Comparison of ENCODE assay signal across 17 cellular contexts in genomic region chr14:54805080-54805479, GRCh38.
DNase-seq lines count a peak whose midpoint lies in the region; ATAC-seq, FAIRE-seq and TF ChIP-seq lines count a peak whose summit lies in the region.
"Had no signal": no experiment of that assay in that cellular context is flagged by ENCODE, and none has a peak within 500 bp of the region (broad histone marks: within the 10 kb centered on the region; RNA-seq: fewer than 3 reads in every experiment).

No MANE protein-coding gene starts in this region.

- H3K4me2 ChIP-seq in GM23338: peak overlapping the region; percentile 64
- H3K4me2 ChIP-seq in K562 (ENCODE audit: insufficient read depth, low read length): 0 out of 2 replicates have a peak overlapping the region, but pooled peaks have one; percentile 60
- peak overlapping the region; percentile 87 for H3K4me2 ChIP-seq in keratinocyte (ENCODE audit: control insufficient read depth, extremely low read depth, insufficient read depth, low read depth, low read length)

- POLR2A ChIA-PET in K562 (lab: Yijun Ruan, JAX): interaction anchor here (0.6 to 0.9 kb wide), 2 partner anchors 8 to 1249 kb away, joined by 3 to 5 read pairs; no protein-coding TSS in a partner anchor

- CTCF ChIA-PET in K562 (lab: Yijun Ruan, JAX; ENCODE audit: low intra/inter-chr PET ratio): interaction anchor here (0.6 to 1.6 kb wide), 2 partner anchors 241 kb away, joined by 3 to 8 read pairs; no protein-coding TSS in a partner anchor

- H3K4me3 ChIP-seq in AG10803 (ENCODE audit: low read length): no peak overlapping the region
- peak overlapping the region; percentile 25; the same call in 1 of the 2 replicates for H3K4me3 ChIP-seq in GM23338
- H3K4me3 ChIP-seq in K562: no peak overlapping the region
- H3K4me3 ChIP-seq in keratinocyte (ENCODE audit: control insufficient read depth in 2 of 3, extremely low read depth in 1 of 3, insufficient read depth in 2 of 3, low read depth in 1 of 3, low read length in 3 of 3): peak overlapping the region in 2 of 3 experiments; percentile 12 to 60
- H3K4me3 ChIP-seq: pancreas had no signal

- H3K27ac ChIP-seq in GM23338 (ENCODE audit: low read depth) (no peak overlapping the region), K562 (ENCODE audit: extremely low read depth, low read depth, low read length) (no peak overlapping the region), keratinocyte (ENCODE audit: control insufficient read depth, insufficient read depth, low read length) (no peak overlapping the region)
- H3K27ac ChIP-seq: pancreas, thoracic aorta had no signal

- intact Hi-C loops in K562 (cut with micrococcal nuclease): no loop called here

- BruUV-seq in K562 (replicated peaks; lab: Mats Ljungman, UMichigan): no TSS peak

- no peak for TF ChIP-seq POLR2A in K562 (conservative IDR thresholded peaks at IDR 0.05)

- H4K20me1 ChIP-seq in GM23338 (replicated peaks; ENCODE audit: insufficient read depth): no peaks in the 10 kb centered on the region
- H4K20me1 ChIP-seq in K562 (replicated peaks; ENCODE audit: control insufficient read depth, insufficient read depth, low read length): no peaks in the 10 kb centered on the region
- H4K20me1 ChIP-seq in keratinocyte (ENCODE audit: control insufficient read depth, extremely low read depth, insufficient read depth, low read length): no peaks in the 10 kb centered on the region

- in situ Hi-C loops in K562 (cut with MboI): loop anchor here (10.0 kb wide), 1 partner anchor 250 kb away; no protein-coding TSS in a partner anchor
- in situ Hi-C loops in KBM-7 (cut with MboI; ENCODE audit: low pct_unique_long_range_greater_than_20kb, low sequenced_read_pairs): no loop called here

- H3K4me1 ChIP-seq in GM23338 (ENCODE audit: insufficient read depth) (peaks cover 18% of the 10 kb centered on the region), K562 (replicated peaks in 1 of 2; ENCODE audit: control insufficient read depth in 2 of 2, insufficient read depth in 2 of 2, low read length in 2 of 2) (peaks cover 0 to 3% of the 10 kb centered on the region in 2 experiments; a peak in 3 of 5 replicates), keratinocyte (ENCODE audit: control insufficient read depth, extremely low read depth, insufficient read depth, low read length) (peaks cover 21% of the 10 kb centered on the region)
- H3K4me1 ChIP-seq: pancreas had no signal

- 0 out of 2 replicates have a peak, but pooled peaks cover 4% of the 10 kb centered on the region for H3F3A ChIP-seq in GM23338 (replicated peaks; ENCODE audit: low read depth)

- no peak overlapping the region; the same call in 2 of the 3 replicates for H3K4me3 Mint-ChIP-seq in GM23338
- H3K4me3 Mint-ChIP-seq: activated CD4-positive, alpha-beta T cell treated with anti-CD3 and anti-CD28 coated beads for 36 hours; activated naive CD4-positive, alpha-beta T cell treated with anti-CD3 and anti-CD28 coated beads, Interleukin-2, amount 10 ng/mL, durations not matched to agents 7 days and 5 days; activated T-cell treated with anti-CD3 and anti-CD28 coated beads, Interleukin-2, amount 50 U/mL, for 72 hours; CD8-positive, alpha-beta T cell had no signal

- no peak for TF ChIP-seq EP300 in K562 (IDR thresholded peaks at IDR 0.05; ENCODE audit: low read length)

- no peak overlapping the region for H3K27ac Mint-ChIP-seq in GM23338
- H3K27ac Mint-ChIP-seq: activated CD4-positive, alpha-beta T cell treated with anti-CD3 and anti-CD28 coated beads for 36 hours; activated naive CD4-positive, alpha-beta T cell treated with anti-CD3 and anti-CD28 coated beads, Interleukin-2, amount 10 ng/mL, durations not matched to agents 7 days and 5 days; activated T-cell treated with anti-CD3 and anti-CD28 coated beads, Interleukin-2, amount 50 U/mL, for 72 hours; CD8-positive, alpha-beta T cell; stimulated activated memory B cell treated with anti-CD40 and anti-IgM and Interleukin-4, amounts not matched to agents 10 μg/mL and 1 μg/mL and 100 μg/mL, for 72 hours had no signal

- H2AFZ ChIP-seq in GM23338: peak overlapping the region; percentile 96
- peak overlapping the region; percentile 93 for H2AFZ ChIP-seq in K562 (ENCODE audit: low read depth, low read length)
- peak overlapping the region; percentile 54 for H2AFZ ChIP-seq in keratinocyte (ENCODE audit: control insufficient read depth, low read length)

- whole genome bisulfite sequencing in K562 (ENCODE audit: insufficient coverage, low coverage, missing lambda C conversion rate): 50% methylated on average over 8 of the region's 8 CpGs

- H3K27me3 ChIP-seq in GM23338 (ENCODE audit: insufficient read depth) (no peaks in the 10 kb centered on the region), K562 (ENCODE audit: control insufficient read depth in 2 of 2, insufficient read depth in 2 of 2, low read length in 2 of 2) (peaks cover 0 to 8% of the 10 kb centered on the region in 2 experiments; a peak in 2 of 5 replicates), keratinocyte (ENCODE audit: control insufficient read depth, extremely low read depth, insufficient read depth, low read length) (no peaks in the 10 kb centered on the region)
- H3K27me3 ChIP-seq: pancreas had no signal

- no peaks in the 10 kb centered on the region for H3K9me3 Mint-ChIP-seq in GM23338
- H3K9me3 Mint-ChIP-seq: activated naive CD4-positive, alpha-beta T cell treated with anti-CD3 and anti-CD28 coated beads, Interleukin-2, amount 10 ng/mL, durations not matched to agents 7 days and 5 days; activated T-cell treated with anti-CD3 and anti-CD28 coated beads, Interleukin-2, amount 50 U/mL, for 72 hours; CD8-positive, alpha-beta T cell; stimulated activated memory B cell treated with anti-CD40 and anti-IgM and Interleukin-4, amounts not matched to agents 10 μg/mL and 1 μg/mL and 100 μg/mL, for 72 hours had no signal

- peak; percentile 16 for DNase-seq in AG10803 (ENCODE audit: low read depth)
- peak; percentile 26 for DNase-seq in GM23338 (ENCODE audit: low spot score)
- DNase-seq in K562 (ENCODE audit: extremely low read depth in 1 of 4, low spot score in 3 of 4): no peak
- DNase-seq in keratinocyte (ENCODE audit: low read depth, low spot score): no peak
- no peak for DNase-seq in KBM-7
- DNase-seq in globus pallidus (ENCODE audit: low spot score): no peak

- no peak for FAIRE-seq in K562 (lab: Jason Lieb, UNC)
- no peak for FAIRE-seq in keratinocyte (lab: Jason Lieb, UNC)
- FAIRE-seq: H1, kidney, pancreas, TTC549 had no signal

- no peaks in the 10 kb centered on the region for H3K79me2 ChIP-seq in GM23338 (replicated peaks; ENCODE audit: insufficient read depth)
- H3K79me2 ChIP-seq in K562 (ENCODE audit: control insufficient read depth, insufficient read depth, low read length): no peaks in the 10 kb centered on the region
- H3K79me2 ChIP-seq in keratinocyte (ENCODE audit: control insufficient read depth, insufficient read depth, low read length): no peaks in the 10 kb centered on the region

- H3K9me1 ChIP-seq in K562 (ENCODE audit: control insufficient read depth, insufficient read depth, low read length) (no peaks in the 10 kb centered on the region), keratinocyte (ENCODE audit: control insufficient read depth, extremely low read depth, insufficient read depth, low read length) (no peaks in the 10 kb centered on the region)

- no peak for TF ChIP-seq RAD21 in K562 (CRISPR knock-in tag; conservative IDR thresholded peaks at IDR 0.05 in 1 of 2, IDR thresholded peaks at IDR 0.05 in 1 of 2)

- dilution Hi-C loops in keratinocyte (cut with MboI; ENCODE audit: extremely low pct_ligation_motif_present, low sequenced_read_pairs): no loop called here

- H3K9me3 ChIP-seq in K562 (replicated peaks; ENCODE audit: control insufficient read depth, insufficient read depth, low read depth, low read length) (no peaks in the 10 kb centered on the region), keratinocyte (ENCODE audit: control insufficient read depth, low read depth, low read length) (no peaks in the 10 kb centered on the region)
- H3K9me3 ChIP-seq: pancreas, thoracic aorta had no signal

- peaks cover 23% of the 10 kb centered on the region for H3K4me1 Mint-ChIP-seq in GM23338

- TF ChIP-seq CTCF in AG10803 (conservative IDR thresholded peaks at IDR 0.05; ENCODE audit: low read length): no peak
- no peak for TF ChIP-seq CTCF in GM23338 (conservative IDR thresholded peaks at IDR 0.05; ENCODE audit: low read depth in 2 of 2)
- no peak for TF ChIP-seq CTCF in K562 (IDR thresholded peaks at IDR 0.05 in 2 of 3, conservative IDR thresholded peaks at IDR 0.05 in 1 of 3; ENCODE audit: insufficient read depth in 2 of 3, low read depth in 1 of 3, low read length in 3 of 3)
- no peak for TF ChIP-seq CTCF in keratinocyte (optimal IDR thresholded peaks at IDR 0.05 in 1 of 3, IDR thresholded peaks at IDR 0.05 in 1 of 3, conservative IDR thresholded peaks at IDR 0.05 in 1 of 3; ENCODE audit: extremely low read depth in 1 of 3, insufficient read depth in 2 of 3, low read length in 3 of 3)

- H3K36me3 ChIP-seq in GM23338 (ENCODE audit: insufficient read depth) (no peaks in the 10 kb centered on the region; the same call in 1 of the 2 replicates), K562 (ENCODE audit: control insufficient read depth, insufficient read depth, low read length) (no peaks in the 10 kb centered on the region), keratinocyte (ENCODE audit: control insufficient read depth in 2 of 2, extremely low read depth in 1 of 2, insufficient read depth in 2 of 2, low read length in 2 of 2) (no peaks in the 10 kb centered on the region)
- H3K36me3 ChIP-seq: pancreas, thoracic aorta had no signal

- H3K9me2 ChIP-seq in GM23338 (ENCODE audit: insufficient read depth): no peaks in the 10 kb centered on the region

- H3K9ac ChIP-seq in K562 (ENCODE audit: insufficient read depth in 1 of 2, low read depth in 2 of 2, low read length in 2 of 2): no peak overlapping the region; a peak in 1 of 4 replicates
- peak overlapping the region; percentile 48 for H3K9ac ChIP-seq in keratinocyte (ENCODE audit: control insufficient read depth, extremely low read depth, insufficient read depth, low read length)

- ATAC-seq in GM23338 (peak; percentile 36; the same call in 2 of the 3 replicates), K562 (no peak), GM19324 (IDR thresholded peaks at IDR 0.05; ENCODE audit: low FRiP score, unreplicated experiment) (no peak)

- peaks cover 8% of the 10 kb centered on the region for H3K27me3 Mint-ChIP-seq in GM23338 (ENCODE audit: insufficient read depth, low read depth, poor library complexity)

- no peaks in the 10 kb centered on the region for H3K36me3 Mint-ChIP-seq in GM23338 (ENCODE audit: low read depth)
- H3K36me3 Mint-ChIP-seq: activated naive CD4-positive, alpha-beta T cell treated with anti-CD3 and anti-CD28 coated beads, Interleukin-2, amount 10 ng/mL, durations not matched to agents 7 days and 5 days; CD8-positive, alpha-beta T cell; stimulated activated memory B cell treated with anti-CD40 and anti-IgM and Interleukin-4, amounts not matched to agents 10 μg/mL and 1 μg/mL and 100 μg/mL, for 72 hours had no signal

TF ChIP-seq in GM23338, 12 proteins besides CTCF, POLR2A, EP300 and RAD21 (continues in another document):
- TF ChIP-seq NANOG (IDR thresholded peaks at IDR 0.05; ENCODE audit: borderline replicate concordance) (no peak), EZH2phosphoT487 (IDR thresholded peaks at IDR 0.05; ENCODE audit: unreplicated experiment) (no peak)

TF ChIP-seq in K562, 482 proteins besides CTCF, POLR2A, EP300 and RAD21 (continues in another document):
- TF ChIP-seq POLR2AphosphoS5 (IDR thresholded peaks at IDR 0.05; ENCODE audit: control insufficient read depth, insufficient read depth, low read depth, low read length) (no peak), KLF16 (IDR thresholded peaks at IDR 0.05) (no peak)

Comparison
In these comparisons a context has a peak if more than half of its experiments do, and no peak if none do; other contexts are left out.
1. DNase-seq: peak in AG10803 (single experiment) and GM23338 (single experiment); none in K562 (0 of 4), keratinocyte (single experiment), KBM-7 (single experiment) and globus pallidus (single experiment).
2. H3K4me3 ChIP-seq: peak in GM23338 (single experiment) and keratinocyte (2 of 3); none in AG10803 (single experiment) and K562 (single experiment).
3. Peak in every context shown above with its lines, with median percentiles within 50 percentile points of each other: H2AFZ ChIP-seq and H3K4me2 ChIP-seq.